ENCODE assay signal across 13 cellular contexts in the genomic region with DNA sequence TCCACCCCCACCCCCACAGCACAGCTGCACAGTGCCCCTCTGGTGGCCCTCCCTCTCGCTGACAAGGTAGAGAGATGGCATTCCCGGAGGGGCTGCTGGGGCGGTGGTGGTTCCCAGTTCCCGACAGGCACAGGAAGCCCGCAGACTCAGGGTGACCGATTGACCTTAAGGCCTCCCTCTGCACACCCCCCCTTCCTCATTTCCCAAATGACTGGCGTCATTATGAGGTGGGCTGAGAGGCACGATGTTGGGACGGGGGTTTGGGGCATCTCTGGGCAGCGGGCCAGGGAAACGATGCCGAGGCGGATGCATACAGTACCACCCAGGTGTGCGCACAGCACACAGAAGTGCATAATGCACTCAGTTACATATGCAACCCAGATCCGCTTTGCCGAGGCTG.
"Had no signal": no experiment of that assay in that cellular context is flagged by ENCODE, and none has a peak within 500 bp of the region (broad histone marks: within the 10 kb centered on the region; RNA-seq: fewer than 3 reads in every experiment).

No MANE protein-coding gene starts in this region.

- H3K27ac Mint-ChIP-seq: activated CD8-positive, alpha-beta T cell treated with anti-CD3 and anti-CD28 coated beads for 36 hours; activated naive CD4-positive, alpha-beta T cell treated with anti-CD3 and anti-CD28 coated beads for 36 hours; activated T-cell treated with anti-CD3 and anti-CD28 coated beads, Interleukin-2, amount 50 U/mL, for 72 hours; mesothelial cell of epicardium; neural progenitor cell had no signal

- DNase-seq: activated CD4-positive, alpha-beta T cell treated with anti-CD3 and anti-CD28 coated beads for 4 hours; activated CD8-positive, alpha-beta memory T cell treated with anti-CD3 and anti-CD28 coated beads, Interleukin-2, amount 50 U/mL, for 4 hours; activated CD8-positive, alpha-beta T cell treated with anti-CD3 and anti-CD28 coated beads for 36 hours; activated naive CD4-positive, alpha-beta T cell treated with anti-CD3 and anti-CD28 coated beads for 36 hours; activated T-cell treated with anti-CD3 and anti-CD28 coated beads, Interleukin-2, amount 50 U/mL, for 72 hours; heart left ventricle; kidney; right cardiac atrium; T-helper 1 cell; tibial artery had no signal

- H3K36me3 ChIP-seq: heart left ventricle, neural progenitor cell, tibial artery had no signal

- H3K9ac ChIP-seq: neural progenitor cell had no signal

- H2AFZ ChIP-seq: neural progenitor cell had no signal

- H3K4me3 Mint-ChIP-seq: activated CD8-positive, alpha-beta T cell treated with anti-CD3 and anti-CD28 coated beads for 36 hours; activated naive CD4-positive, alpha-beta T cell treated with anti-CD3 and anti-CD28 coated beads for 36 hours; mesothelial cell of epicardium; neural progenitor cell had no signal

- H3K4me1 ChIP-seq: neural progenitor cell had no signal

- H3K27me3 ChIP-seq: neural progenitor cell, tibial artery had no signal

- H3K36me3 Mint-ChIP-seq: mesothelial cell of epicardium, neural progenitor cell had no signal

- H3K4me2 ChIP-seq: neural progenitor cell, smooth muscle cell had no signal

- H3K27ac ChIP-seq: neural progenitor cell, tibial artery had no signal

- H3K9me3 ChIP-seq: heart left ventricle, tibial artery had no signal

- H3K9me3 Mint-ChIP-seq: activated CD8-positive, alpha-beta T cell treated with anti-CD3 and anti-CD28 coated beads for 36 hours; activated naive CD4-positive, alpha-beta T cell treated with anti-CD3 and anti-CD28 coated beads for 36 hours; activated T-cell treated with anti-CD3 and anti-CD28 coated beads, Interleukin-2, amount 50 U/mL, for 72 hours had no signal

- H3K4me3 ChIP-seq: heart left ventricle, neural progenitor cell, smooth muscle cell, tibial artery had no signal
